ENCODE assay signal across 15 cellular contexts in the genomic region with DNA sequence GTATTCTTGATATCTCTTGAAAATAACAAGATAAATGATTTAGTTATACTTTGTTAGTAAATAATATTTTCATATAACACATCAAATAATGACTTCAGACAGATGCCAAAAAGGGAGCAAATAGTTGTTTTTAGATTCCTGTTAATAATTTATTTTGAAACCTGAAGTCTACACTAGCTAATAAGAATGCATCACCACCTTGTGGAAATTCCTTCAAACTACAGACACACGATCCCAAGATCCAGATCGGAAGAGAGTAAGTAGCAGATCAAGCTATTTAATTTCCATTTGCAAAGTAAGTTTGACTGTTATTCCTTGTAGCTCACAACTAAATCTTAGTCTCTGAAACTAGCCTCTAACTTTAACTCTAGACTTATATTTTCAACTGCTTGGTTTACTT. TPM values are rescaled to one million over a fixed set of nuclear protein-coding genes. Genes with fewer than 3 reads are reported as not detected.
A peak's percentile ranks its signal among the peaks of the same experiment; 100 is the strongest.
DNase-seq lines count a peak whose midpoint lies in the region; ATAC-seq, FAIRE-seq and TF ChIP-seq lines count a peak whose summit lies in the region.
"Had no signal": no experiment of that assay in that cellular context is flagged by ENCODE, and none has a peak within 500 bp of the region (broad histone marks: within the 10 kb centered on the region; RNA-seq: fewer than 3 reads in every experiment).

No MANE protein-coding gene starts in this region.

- CTCF ChIA-PET in Calu3 (lab: Charles Lee): interaction anchor here (1.5 kb wide), 1 partner anchor 384 kb away, joined by 13 read pairs; no protein-coding TSS in a partner anchor

- H3K27me3 Mint-ChIP-seq in Calu3 (ENCODE audit: unreplicated experiment): no peaks in the 10 kb centered on the region
- no peaks in the 10 kb centered on the region; the same call in 1 of the 2 replicates for H3K27me3 Mint-ChIP-seq in HFFc6 (ENCODE audit: insufficient read depth)
- H3K27me3 Mint-ChIP-seq: activated CD4-positive, alpha-beta T cell treated with anti-CD3 and anti-CD28 coated beads, Interleukin-2, amount 10 ng/mL, durations not matched to agents 24 days and 14 days; activated T-cell treated with anti-CD3 and anti-CD28 coated beads, Interleukin-2, amount 50 U/mL, for 24 hours; stimulated activated naive CD8-positive, alpha-beta T cell treated with anti-CD3 and anti-CD28 coated beads, Interleukin-15, Interleukin-2, amounts not matched to agents 100 ng/mL and 50 ng/mL, for 24 hours had no signal

- TF ChIP-seq CTCF in Calu3 (IDR thresholded peaks at IDR 0.05; ENCODE audit: unreplicated experiment) (peak; percentile 19), HFFc6 (IDR thresholded peaks at IDR 0.05) (peak; percentile 39)

- no peak overlapping the region for H3K4me3 Mint-ChIP-seq in Calu3 (ENCODE audit: low read depth, unreplicated experiment)
- H3K4me3 Mint-ChIP-seq in HFFc6: no peak overlapping the region
- H3K4me3 Mint-ChIP-seq: activated CD4-positive, alpha-beta T cell treated with anti-CD3 and anti-CD28 coated beads, Interleukin-2, amount 10 ng/mL, durations not matched to agents 24 days and 14 days; activated T-cell treated with anti-CD3 and anti-CD28 coated beads, Interleukin-2, amount 50 U/mL, for 24 hours; CD8-positive, alpha-beta memory T cell; stimulated activated naive CD8-positive, alpha-beta T cell treated with anti-CD3 and anti-CD28 coated beads, Interleukin-15, Interleukin-2, amounts not matched to agents 100 ng/mL and 50 ng/mL, for 24 hours; T-helper 2 cell treated with Interferon-gamma antibody and Interleukin-4, amounts not matched to agents 5 μg/mL and 100 μg/mL, for 36 hours had no signal

- DNase-seq in Calu3 (no peak), HFFc6 (no peak), astrocyte of the hippocampus (ENCODE audit: low read depth, low spot score) (peak; percentile 2), left lobe of liver (ENCODE audit: low spot score) (no peak), urothelium cell line (ENCODE audit: low spot score) (no peak), NK-92 (lab: John Stamatoyannopoulos, UW; ENCODE audit: unreplicated experiment) (no peak)
- DNase-seq: activated CD4-positive, alpha-beta T cell treated with anti-CD3 and anti-CD28 coated beads, Interleukin-2, amount 10 ng/mL, durations not matched to agents 24 days and 14 days; activated T-cell treated with anti-CD3 and anti-CD28 coated beads, Interleukin-2, amount 50 U/mL, for 24 hours; CD8-positive, alpha-beta memory T cell; nucleus accumbens; RPMI8226 had no signal

- intact Hi-C loops in Calu3 (cut with micrococcal nuclease; ENCODE audit: unreplicated experiment): loop anchor here (1.0 to 10.0 kb wide), 4 partner anchors 63 to 384 kb away; no protein-coding TSS in a partner anchor

- peak; percentile 35 for ATAC-seq in left lobe of liver
- no peak for ATAC-seq in GM21786 (IDR thresholded peaks at IDR 0.05; ENCODE audit: unreplicated experiment)
- ATAC-seq in HG02852 (IDR thresholded peaks at IDR 0.05; ENCODE audit: unreplicated experiment): no peak

- FAIRE-seq in urothelium cell line (lab: Jason Lieb, UNC): no peak

- no peaks in the 10 kb centered on the region for H3K36me3 Mint-ChIP-seq in Calu3 (ENCODE audit: insufficient read depth, unreplicated experiment)
- no peaks in the 10 kb centered on the region; the same call in 1 of the 2 replicates for H3K36me3 Mint-ChIP-seq in HFFc6 (ENCODE audit: low read depth)
- H3K36me3 Mint-ChIP-seq: CD8-positive, alpha-beta memory T cell had no signal

- BruUV-seq in Calu3 (replicated peaks; lab: Mats Ljungman, UMichigan): no TSS peak

- peaks cover 23% of the 10 kb centered on the region for H3K4me1 Mint-ChIP-seq in Calu3 (ENCODE audit: low read depth, unreplicated experiment)
- no peaks in the 10 kb centered on the region for H3K4me1 Mint-ChIP-seq in HFFc6 (ENCODE audit: low read depth)
- H3K4me1 Mint-ChIP-seq: activated CD4-positive, alpha-beta T cell treated with anti-CD3 and anti-CD28 coated beads, Interleukin-2, amount 10 ng/mL, durations not matched to agents 24 days and 14 days; CD8-positive, alpha-beta memory T cell had no signal

- H3K27ac Mint-ChIP-seq in Calu3 (ENCODE audit: unreplicated experiment) (no peak overlapping the region), HFFc6 (no peak overlapping the region)
- H3K27ac Mint-ChIP-seq: activated CD4-positive, alpha-beta T cell treated with anti-CD3 and anti-CD28 coated beads, Interleukin-2, amount 10 ng/mL, durations not matched to agents 24 days and 14 days; activated T-cell treated with anti-CD3 and anti-CD28 coated beads, Interleukin-2, amount 50 U/mL, for 24 hours; CD8-positive, alpha-beta memory T cell; stimulated activated naive CD8-positive, alpha-beta T cell treated with anti-CD3 and anti-CD28 coated beads, Interleukin-15, Interleukin-2, amounts not matched to agents 100 ng/mL and 50 ng/mL, for 24 hours; T-helper 2 cell treated with Interferon-gamma antibody and Interleukin-4, amounts not matched to agents 5 μg/mL and 100 μg/mL, for 36 hours had no signal

- H3K9me3 Mint-ChIP-seq in Calu3 (ENCODE audit: low read depth, unreplicated experiment) (peaks cover 13% of the 10 kb centered on the region), HFFc6 (peaks cover 5% of the 10 kb centered on the region; the same call in 1 of the 2 replicates)

RNA-seq across cellular contexts. Expression of gene ISL1, which starts 35.5 kb away (rescaled TPM):
- 9.4 and 11.7 TPM in 2 replicates for total RNA-seq in Calu3 (2022)
- 1 to 10 TPM in 2 of 6 experiments, under 1 TPM in 4; 0.48 to 4.1 (median 0.67) TPM for total RNA-seq in HFFc6 (2021; fragmentation: NEBNext Ultra II Directional; extraction: Animal tissue kit (Norgen Biotek cat#: 25700))
- not detected for total RNA-seq in left lobe of liver
- total RNA-seq: activated CD4-positive, alpha-beta T cell treated with anti-CD3 and anti-CD28 coated beads, Interleukin-2, amount 10 ng/mL, durations not matched to agents 24 days and 14 days; CD8-positive, alpha-beta memory T cell had no signal
